In the genomic region with DNA sequence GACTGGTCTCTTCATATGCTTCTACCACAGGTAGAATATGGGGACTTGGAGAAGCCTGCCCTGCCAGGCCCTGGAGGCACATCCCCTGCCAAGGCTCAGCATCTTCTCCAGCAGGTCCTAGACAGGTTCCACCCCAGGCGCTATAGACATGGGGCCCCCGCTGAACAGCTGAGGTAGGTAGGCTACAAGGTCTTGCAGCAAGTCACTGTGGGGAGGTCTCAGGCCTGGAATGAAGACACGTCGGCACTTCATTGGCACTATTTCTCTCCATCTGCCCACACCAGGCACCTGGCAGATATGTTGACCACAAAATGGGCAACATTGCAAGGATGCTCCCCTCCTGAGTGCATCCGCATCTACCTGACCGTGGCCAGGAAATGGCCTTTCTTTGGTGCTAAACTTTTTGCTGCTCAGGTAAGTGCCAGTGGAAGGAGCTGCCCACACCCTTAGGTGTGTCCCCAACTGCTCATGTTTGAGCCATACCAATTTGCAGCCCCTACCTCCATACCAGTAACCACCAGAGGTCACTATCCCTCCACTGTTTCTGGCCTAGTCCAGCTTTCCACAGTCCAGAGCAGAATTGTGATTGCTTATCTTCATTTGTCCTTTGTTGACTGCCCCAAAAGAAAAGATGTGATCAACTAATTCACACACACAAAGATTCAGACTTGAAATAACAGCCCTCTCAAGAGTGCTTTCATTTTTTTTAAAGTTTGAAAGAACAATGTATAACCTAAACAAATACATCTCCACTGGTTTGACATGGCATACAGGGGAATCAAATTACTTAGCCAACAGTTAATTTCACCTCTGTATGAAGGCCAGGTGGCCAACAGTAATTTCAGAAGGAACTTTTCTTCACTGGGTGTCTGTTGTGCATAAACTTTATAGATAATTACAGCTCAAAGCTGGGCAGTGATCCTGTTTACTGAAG, we compare ENCODE assay signal across 8 cellular contexts. TPM values are rescaled to one million over a fixed set of nuclear protein-coding genes. Genes with fewer than 3 reads are reported as not detected.
DNase-seq lines count a peak whose midpoint lies in the region; ATAC-seq and TF ChIP-seq lines count a peak whose summit lies in the region.

No MANE protein-coding gene starts in this region.

- TF ChIP-seq CTCF in astrocyte of the spinal cord (IDR thresholded peaks at IDR 0.05; ENCODE audit: low read depth, low read length), result peak; percentile 76

- in situ Hi-C loops in astrocyte of the spinal cord (cut with HindIII; ENCODE audit: low sequenced_read_pairs), result no loop called here

- H3K4me3 ChIP-seq in H7 (ENCODE audit: insufficient read depth, low read depth, low read length) (no peak overlapping the region), astrocyte of the spinal cord (ENCODE audit: low read depth, low read length) (no peak overlapping the region)

- DNase-seq in NOMO-1 (lab: John Stamatoyannopoulos, UW; ENCODE audit: unreplicated experiment in 2 of 2) (peak; percentile 25 to 35), NOMO-1 treated with dmso at 0.1 percent for 144 hours (lab: John Stamatoyannopoulos, UW; ENCODE audit: unreplicated experiment) (no peak), H7 (peak; percentile 83), NCI-H748 (lab: John Stamatoyannopoulos, UW; ENCODE audit: unreplicated experiment) (peak; percentile 58), astrocyte of the spinal cord (ENCODE audit: low read depth, low spot score) (peak; percentile 39), inferior parietal cortex (ENCODE audit: extremely low spot score) (peak; percentile 42), NCI-H187 treated with DMSO at 0.1 percent for 48 hours (lab: John Stamatoyannopoulos, UW) (no peak)
- no peak for DNase-seq in stimulated activated naive CD8-positive, alpha-beta T cell treated with anti-CD3 and anti-CD28 coated beads, Interleukin-15, Interleukin-2, amounts not matched to agents 100 U/mL and 50 U/mL, for 24 hours

- H3K27me3 ChIP-seq in H7 (ENCODE audit: control insufficient read depth, insufficient read depth, low read length), result no peaks in the 10 kb centered on the region

- peaks cover 18% of the 10 kb centered on the region for H3K36me3 ChIP-seq in H7 (replicated peaks; ENCODE audit: control insufficient read depth, insufficient read depth, low read length)

- ATAC-seq in stimulated activated naive CD8-positive, alpha-beta T cell treated with anti-CD3 and anti-CD28 coated beads, Interleukin-15, Interleukin-2, amounts not matched to agents 100 U/mL and 50 U/mL, for 24 hours, result peak; percentile 72

RNA-seq across cellular contexts. Expression of a gene that starts 16.1 kb away (rescaled TPM):
- 8.2 and 8.8 TPM in 2 replicates for total RNA-seq in H7 (2014; rRNA removed; shearing (Covaris generic))

RNA-seq across cellular contexts. Expression of a gene that starts 35.7 kb away (rescaled TPM):
- 32.1 and 40.9 TPM in 2 replicates for total RNA-seq in H7 (2014; rRNA removed; shearing (Covaris generic))

RNA-seq across cellular contexts. Expression of a gene that starts 50.9 kb away (rescaled TPM):
- 16.5 and 22.2 TPM in 2 replicates for total RNA-seq in H7 (2014; rRNA removed; shearing (Covaris generic))

Comparison
In these comparisons a context has a peak if more than half of its experiments do, and no peak if none do; other contexts are left out.
1. DNase-seq: peak in NOMO-1 (2 of 2), H7 (single experiment), NCI-H748 (single experiment), astrocyte of the spinal cord (single experiment) and inferior parietal cortex (single experiment); none in NOMO-1 treated with dmso at 0.1 percent for 144 hours (single experiment), stimulated activated naive CD8-positive, alpha-beta T cell treated with anti-CD3 and anti-CD28 coated beads, Interleukin-15, Interleukin-2, amounts not matched to agents 100 U/mL and 50 U/mL, for 24 hours (single experiment) and NCI-H187 treated with DMSO at 0.1 percent for 48 hours (single experiment).